Comparison of ENCODE assay signal across 14 cellular contexts in genomic region chr6:47437592-47437991, GRCh38. TPM values are rescaled to one million over a fixed set of nuclear protein-coding genes. Genes with fewer than 3 reads are reported as not detected.
DNase-seq lines count a peak whose midpoint lies in the region; ATAC-seq and TF ChIP-seq lines count a peak whose summit lies in the region.
"Had no signal": no experiment of that assay in that cellular context is flagged by ENCODE, and none has a peak within 500 bp of the region (broad histone marks: within the 10 kb centered on the region; RNA-seq: fewer than 3 reads in every experiment).

No MANE protein-coding gene starts in this region.

- no peak overlapping the region for H3K27ac ChIP-seq in left ventricle myocardium inferior (replicated peaks)

- H3K9me3 ChIP-seq in left ventricle myocardium inferior (replicated peaks), result no peaks in the 10 kb centered on the region
- H3K9me3 ChIP-seq: Caco-2 had no signal

- peak; percentile 67 for ATAC-seq in GM18858 (IDR thresholded peaks at IDR 0.05; ENCODE audit: unreplicated experiment)
- ATAC-seq in GM21619 (IDR thresholded peaks at IDR 0.05; ENCODE audit: unreplicated experiment), result peak; percentile 54
- ATAC-seq in HG03354 (IDR thresholded peaks at IDR 0.05; ENCODE audit: poor library complexity, severe bottlenecking, unreplicated experiment), result peak; percentile 55
- ATAC-seq: Panc1, right cardiac atrium had no signal

- DNase-seq in germinal center (ENCODE audit: low spot score) (peak; percentile 12), AG08395 (ENCODE audit: low spot score) (no peak), ureter (ENCODE audit: low spot score) (no peak), dermis blood vessel endothelial cell (no peak), left ventricle myocardium inferior (no peak)
- DNase-seq: activated CD4-positive, alpha-beta T cell treated with anti-CD3 and anti-CD28 coated beads, Interleukin-2, amount 50 U/mL, for 48 hours; anterior cingulate cortex; Caco-2; GOT3; right cardiac atrium had no signal

- no peaks in the 10 kb centered on the region for H3K36me3 ChIP-seq in left ventricle myocardium inferior

- H3K4me3 ChIP-seq in left ventricle myocardium inferior, result no peak overlapping the region

- intact Hi-C loops in left ventricle myocardium inferior (cut with micrococcal nuclease), result no loop called here

- peaks cover 12% of the 10 kb centered on the region for H3K4me1 ChIP-seq in left ventricle myocardium inferior

- H3K27me3 ChIP-seq in left ventricle myocardium inferior (ENCODE audit: low read depth), result no peaks in the 10 kb centered on the region

- TF ChIP-seq CTCF in left ventricle myocardium inferior (IDR thresholded peaks at IDR 0.05; ENCODE audit: borderline replicate concordance), result no peak

RNA-seq across cellular contexts. Expression of gene CD2AP, which starts 40.0 kb away (rescaled TPM):
- total RNA-seq in ureter (137 TPM), dermis blood vessel endothelial cell (42.0 and 43.7 TPM in 2 replicates), left ventricle myocardium inferior (9.9 TPM)
